Comparison of ENCODE assay signal across 1 cellular context in the genomic region with DNA sequence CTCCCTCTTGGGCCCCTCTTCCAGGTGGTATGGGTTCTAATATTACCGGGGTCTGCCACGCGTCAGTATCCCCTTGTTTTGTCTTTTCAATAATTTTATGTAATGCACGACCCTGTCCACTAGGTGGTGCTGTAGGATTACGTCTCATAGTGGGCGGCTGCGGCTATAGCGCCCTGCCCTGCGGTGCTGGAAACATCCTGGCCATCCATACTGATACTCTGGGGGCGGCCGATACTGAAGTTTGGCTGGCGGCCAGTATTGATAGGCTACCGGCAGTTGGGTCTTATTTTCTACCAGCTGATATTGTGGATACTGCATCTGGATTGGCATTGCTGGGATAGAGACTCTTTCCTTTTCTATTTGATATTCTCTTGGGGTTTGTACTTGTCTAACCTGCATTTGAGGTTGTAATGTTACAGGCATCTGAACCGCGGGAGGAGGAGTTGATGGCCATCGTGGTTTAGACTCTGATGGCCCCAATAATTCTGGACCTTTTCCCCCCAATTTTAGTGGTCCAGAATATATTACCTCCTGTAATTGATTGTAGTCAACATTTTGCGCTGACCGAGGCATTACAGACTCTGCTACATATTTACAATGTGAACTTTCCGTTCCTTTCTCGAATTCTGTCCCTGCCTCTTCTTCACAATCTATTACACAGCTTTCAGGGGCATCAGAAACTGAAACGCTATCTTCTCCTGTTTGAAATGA.
A peak's percentile ranks its signal among the peaks of the same experiment; 100 is the strongest.
TF ChIP-seq lines count a peak whose summit lies in the region.

No MANE protein-coding gene starts in this region.

TF ChIP-seq in HepG2, 621 proteins besides CTCF, POLR2A, EP300 and RAD21 (continued from another document and continues in another):
- TF ChIP-seq, protein P1, sequence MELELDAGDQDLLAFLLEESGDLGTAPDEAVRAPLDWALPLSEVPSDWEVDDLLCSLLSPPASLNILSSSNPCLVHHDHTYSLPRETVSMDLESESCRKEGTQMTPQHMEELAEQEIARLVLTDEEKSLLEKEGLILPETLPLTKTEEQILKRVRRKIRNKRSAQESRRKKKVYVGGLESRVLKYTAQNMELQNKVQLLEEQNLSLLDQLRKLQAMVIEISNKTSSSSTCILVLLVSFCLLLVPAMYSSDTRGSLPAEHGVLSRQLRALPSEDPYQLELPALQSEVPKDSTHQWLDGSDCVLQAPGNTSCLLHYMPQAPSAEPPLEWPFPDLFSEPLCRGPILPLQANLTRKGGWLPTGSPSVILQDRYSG (CRISPR knock-in tag; IDR thresholded peaks at IDR 0.05): no peak
- TF ChIP-seq, protein P2, sequence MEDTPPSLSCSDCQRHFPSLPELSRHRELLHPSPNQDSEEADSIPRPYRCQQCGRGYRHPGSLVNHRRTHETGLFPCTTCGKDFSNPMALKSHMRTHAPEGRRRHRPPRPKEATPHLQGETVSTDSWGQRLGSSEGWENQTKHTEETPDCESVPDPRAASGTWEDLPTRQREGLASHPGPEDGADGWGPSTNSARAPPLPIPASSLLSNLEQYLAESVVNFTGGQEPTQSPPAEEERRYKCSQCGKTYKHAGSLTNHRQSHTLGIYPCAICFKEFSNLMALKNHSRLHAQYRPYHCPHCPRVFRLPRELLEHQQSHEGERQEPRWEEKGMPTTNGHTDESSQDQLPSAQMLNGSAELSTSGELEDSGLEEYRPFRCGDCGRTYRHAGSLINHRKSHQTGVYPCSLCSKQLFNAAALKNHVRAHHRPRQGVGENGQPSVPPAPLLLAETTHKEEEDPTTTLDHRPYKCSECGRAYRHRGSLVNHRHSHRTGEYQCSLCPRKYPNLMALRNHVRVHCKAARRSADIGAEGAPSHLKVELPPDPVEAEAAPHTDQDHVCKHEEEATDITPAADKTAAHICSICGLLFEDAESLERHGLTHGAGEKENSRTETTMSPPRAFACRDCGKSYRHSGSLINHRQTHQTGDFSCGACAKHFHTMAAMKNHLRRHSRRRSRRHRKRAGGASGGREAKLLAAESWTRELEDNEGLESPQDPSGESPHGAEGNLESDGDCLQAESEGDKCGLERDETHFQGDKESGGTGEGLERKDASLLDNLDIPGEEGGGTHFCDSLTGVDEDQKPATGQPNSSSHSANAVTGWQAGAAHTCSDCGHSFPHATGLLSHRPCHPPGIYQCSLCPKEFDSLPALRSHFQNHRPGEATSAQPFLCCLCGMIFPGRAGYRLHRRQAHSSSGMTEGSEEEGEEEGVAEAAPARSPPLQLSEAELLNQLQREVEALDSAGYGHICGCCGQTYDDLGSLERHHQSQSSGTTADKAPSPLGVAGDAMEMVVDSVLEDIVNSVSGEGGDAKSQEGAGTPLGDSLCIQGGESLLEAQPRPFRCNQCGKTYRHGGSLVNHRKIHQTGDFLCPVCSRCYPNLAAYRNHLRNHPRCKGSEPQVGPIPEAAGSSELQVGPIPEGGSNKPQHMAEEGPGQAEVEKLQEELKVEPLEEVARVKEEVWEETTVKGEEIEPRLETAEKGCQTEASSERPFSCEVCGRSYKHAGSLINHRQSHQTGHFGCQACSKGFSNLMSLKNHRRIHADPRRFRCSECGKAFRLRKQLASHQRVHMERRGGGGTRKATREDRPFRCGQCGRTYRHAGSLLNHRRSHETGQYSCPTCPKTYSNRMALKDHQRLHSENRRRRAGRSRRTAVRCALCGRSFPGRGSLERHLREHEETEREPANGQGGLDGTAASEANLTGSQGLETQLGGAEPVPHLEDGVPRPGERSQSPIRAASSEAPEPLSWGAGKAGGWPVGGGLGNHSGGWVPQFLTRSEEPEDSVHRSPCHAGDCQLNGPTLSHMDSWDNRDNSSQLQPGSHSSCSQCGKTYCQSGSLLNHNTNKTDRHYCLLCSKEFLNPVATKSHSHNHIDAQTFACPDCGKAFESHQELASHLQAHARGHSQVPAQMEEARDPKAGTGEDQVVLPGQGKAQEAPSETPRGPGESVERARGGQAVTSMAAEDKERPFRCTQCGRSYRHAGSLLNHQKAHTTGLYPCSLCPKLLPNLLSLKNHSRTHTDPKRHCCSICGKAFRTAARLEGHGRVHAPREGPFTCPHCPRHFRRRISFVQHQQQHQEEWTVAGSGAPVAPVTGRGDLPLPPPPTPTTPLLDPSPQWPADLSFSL (CRISPR knock-in tag; IDR thresholded peaks at IDR 0.05): no peak
- TF ChIP-seq POGK (CRISPR knock-in tag; conservative IDR thresholded peaks at IDR 0.05): no peak
- no peak for TF ChIP-seq ZSCAN12 (CRISPR knock-in tag; IDR thresholded peaks at IDR 0.05)
- TF ChIP-seq, protein P3, sequence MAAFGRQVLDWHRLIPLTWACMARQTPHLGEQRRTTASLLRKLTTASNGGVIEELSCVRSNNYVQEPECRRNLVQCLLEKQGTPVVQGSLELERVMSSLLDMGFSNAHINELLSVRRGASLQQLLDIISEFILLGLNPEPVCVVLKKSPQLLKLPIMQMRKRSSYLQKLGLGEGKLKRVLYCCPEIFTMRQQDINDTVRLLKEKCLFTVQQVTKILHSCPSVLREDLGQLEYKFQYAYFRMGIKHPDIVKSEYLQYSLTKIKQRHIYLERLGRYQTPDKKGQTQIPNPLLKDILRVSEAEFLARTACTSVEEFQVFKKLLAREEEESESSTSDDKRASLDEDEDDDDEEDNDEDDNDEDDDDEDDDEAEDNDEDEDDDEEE (CRISPR knock-in tag; IDR thresholded peaks at IDR 0.05): no peak
- TF ChIP-seq, protein P4, sequence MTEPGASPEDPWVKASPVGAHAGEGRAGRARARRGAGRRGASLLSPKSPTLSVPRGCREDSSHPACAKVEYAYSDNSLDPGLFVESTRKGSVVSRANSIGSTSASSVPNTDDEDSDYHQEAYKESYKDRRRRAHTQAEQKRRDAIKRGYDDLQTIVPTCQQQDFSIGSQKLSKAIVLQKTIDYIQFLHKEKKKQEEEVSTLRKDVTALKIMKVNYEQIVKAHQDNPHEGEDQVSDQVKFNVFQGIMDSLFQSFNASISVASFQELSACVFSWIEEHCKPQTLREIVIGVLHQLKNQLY (CRISPR knock-in tag; IDR thresholded peaks at IDR 0.05): no peak
- TF ChIP-seq ZNF883 (CRISPR knock-in tag; IDR thresholded peaks at IDR 0.05; ENCODE audit: not compliant biosample characterization): no peak
- no peak for TF ChIP-seq JDP2 (CRISPR knock-in tag; IDR thresholded peaks at IDR 0.05; ENCODE audit: borderline replicate concordance)
- peak; percentile 50 to 68; a peak in 2 of 4 replicates for TF ChIP-seq HMGXB4 (CRISPR knock-in tag; IDR thresholded peaks at IDR 0.05; ENCODE audit: borderline replicate concordance in 1 of 2, low read depth in 1 of 2)
- TF ChIP-seq SNAPC2 (CRISPR knock-in tag; IDR thresholded peaks at IDR 0.05): 0 out of 2 replicates have a peak, but pooled peaks have one; percentile 39
- no peak for TF ChIP-seq RFXAP (CRISPR knock-in tag; IDR thresholded peaks at IDR 0.05; ENCODE audit: borderline replicate concordance)
- TF ChIP-seq MTA1 (CRISPR knock-in tag; IDR thresholded peaks at IDR 0.05; ENCODE audit: borderline replicate concordance): no peak
- no peak for TF ChIP-seq RORA (CRISPR knock-in tag; IDR thresholded peaks at IDR 0.05)
- TF ChIP-seq, protein P5, sequence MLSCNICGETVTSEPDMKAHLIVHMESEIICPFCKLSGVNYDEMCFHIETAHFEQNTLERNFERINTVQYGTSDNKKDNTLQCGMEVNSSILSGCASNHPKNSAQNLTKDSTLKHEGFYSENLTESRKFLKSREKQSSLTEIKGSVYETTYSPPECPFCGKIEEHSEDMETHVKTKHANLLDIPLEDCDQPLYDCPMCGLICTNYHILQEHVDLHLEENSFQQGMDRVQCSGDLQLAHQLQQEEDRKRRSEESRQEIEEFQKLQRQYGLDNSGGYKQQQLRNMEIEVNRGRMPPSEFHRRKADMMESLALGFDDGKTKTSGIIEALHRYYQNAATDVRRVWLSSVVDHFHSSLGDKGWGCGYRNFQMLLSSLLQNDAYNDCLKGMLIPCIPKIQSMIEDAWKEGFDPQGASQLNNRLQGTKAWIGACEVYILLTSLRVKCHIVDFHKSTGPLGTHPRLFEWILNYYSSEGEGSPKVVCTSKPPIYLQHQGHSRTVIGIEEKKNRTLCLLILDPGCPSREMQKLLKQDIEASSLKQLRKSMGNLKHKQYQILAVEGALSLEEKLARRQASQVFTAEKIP (CRISPR knock-in tag; IDR thresholded peaks at IDR 0.05; ENCODE audit: borderline replicate concordance): no peak
- no peak for TF ChIP-seq ZZZ3 (CRISPR knock-in tag; IDR thresholded peaks at IDR 0.05; ENCODE audit: borderline replicate concordance)
- TF ChIP-seq CENPBD1 (CRISPR knock-in tag; IDR thresholded peaks at IDR 0.05; ENCODE audit: borderline replicate concordance, low read depth): no peak
- TF ChIP-seq SNRNP70 (IDR thresholded peaks at IDR 0.05; ENCODE audit: low read depth, low read length): no peak
- no peak for TF ChIP-seq SMAD1 (CRISPR knock-in tag; IDR thresholded peaks at IDR 0.05; ENCODE audit: borderline replicate concordance, low read depth)
- 0 out of 2 replicates have a peak, but pooled peaks have one; percentile 68 for TF ChIP-seq GZF1 (CRISPR knock-in tag; IDR thresholded peaks at IDR 0.05)
- TF ChIP-seq, protein P6, sequence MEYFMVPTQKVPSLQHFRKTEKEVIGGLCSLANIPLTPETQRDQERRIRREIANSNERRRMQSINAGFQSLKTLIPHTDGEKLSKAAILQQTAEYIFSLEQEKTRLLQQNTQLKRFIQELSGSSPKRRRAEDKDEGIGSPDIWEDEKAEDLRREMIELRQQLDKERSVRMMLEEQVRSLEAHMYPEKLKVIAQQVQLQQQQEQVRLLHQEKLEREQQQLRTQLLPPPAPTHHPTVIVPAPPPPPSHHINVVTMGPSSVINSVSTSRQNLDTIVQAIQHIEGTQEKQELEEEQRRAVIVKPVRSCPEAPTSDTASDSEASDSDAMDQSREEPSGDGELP (IDR thresholded peaks at IDR 0.05; ENCODE audit: borderline replicate concordance, low read depth): peak; percentile 56; the same call in 1 of the 2 replicates
- TF ChIP-seq ZFP90 (CRISPR knock-in tag; IDR thresholded peaks at IDR 0.05; ENCODE audit: borderline replicate concordance): no peak
- TF ChIP-seq CBX5 (CRISPR knock-in tag; IDR thresholded peaks at IDR 0.05; ENCODE audit: borderline replicate concordance): no peak
- TF ChIP-seq KAT8 (CRISPR knock-in tag; IDR thresholded peaks at IDR 0.05): no peak
- TF ChIP-seq TP53 (CRISPR knock-in tag; conservative IDR thresholded peaks at IDR 0.05): no peak
- no peak for TF ChIP-seq ZNF329 (CRISPR knock-in tag; IDR thresholded peaks at IDR 0.05; ENCODE audit: low read depth)
- no peak for TF ChIP-seq NR0B2 (CRISPR knock-in tag; IDR thresholded peaks at IDR 0.05)
- peak; percentile 37; the same call in 1 of the 2 replicates for TF ChIP-seq ZBTB33 (CRISPR knock-in tag; IDR thresholded peaks at IDR 0.05)
- TF ChIP-seq HMG20B (CRISPR knock-in tag; conservative IDR thresholded peaks at IDR 0.05): no peak
- TF ChIP-seq NKX3-1 (CRISPR knock-in tag; IDR thresholded peaks at IDR 0.05): no peak
- no peak for TF ChIP-seq NR3C1 (CRISPR knock-in tag; IDR thresholded peaks at IDR 0.05)
- TF ChIP-seq, protein P7, sequence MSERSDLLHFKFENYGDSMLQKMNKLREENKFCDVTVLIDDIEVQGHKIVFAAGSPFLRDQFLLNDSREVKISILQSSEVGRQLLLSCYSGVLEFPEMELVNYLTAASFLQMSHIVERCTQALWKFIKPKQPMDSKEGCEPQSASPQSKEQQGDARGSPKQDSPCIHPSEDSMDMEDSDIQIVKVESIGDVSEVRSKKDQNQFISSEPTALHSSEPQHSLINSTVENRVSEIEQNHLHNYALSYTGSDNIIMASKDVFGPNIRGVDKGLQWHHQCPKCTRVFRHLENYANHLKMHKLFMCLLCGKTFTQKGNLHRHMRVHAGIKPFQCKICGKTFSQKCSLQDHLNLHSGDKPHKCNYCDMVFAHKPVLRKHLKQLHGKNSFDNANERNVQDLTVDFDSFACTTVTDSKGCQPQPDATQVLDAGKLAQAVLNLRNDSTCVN (CRISPR knock-in tag; IDR thresholded peaks at IDR 0.05; ENCODE audit: borderline replicate concordance): no peak
- no peak for TF ChIP-seq ZNF790 (CRISPR knock-in tag; IDR thresholded peaks at IDR 0.05; ENCODE audit: borderline replicate concordance)
